ENCODE assay signal across 22 cellular contexts in genomic region chr10:111122127-111122526, GRCh38. TPM values are rescaled to one million over a fixed set of nuclear protein-coding genes. Genes with fewer than 3 reads are reported as not detected.
"Had no signal": no experiment of that assay in that cellular context is flagged by ENCODE, and none has a peak within 500 bp of the region (broad histone marks: within the 10 kb centered on the region; RNA-seq: fewer than 3 reads in every experiment).

No MANE protein-coding gene starts in this region.

- H3K4me3 Mint-ChIP-seq: IgD-negative memory B cell had no signal

- H3K4me1 ChIP-seq: SJSA1 had no signal

- ATAC-seq: K562 had no signal

- H3K36me3 Mint-ChIP-seq: IgD-negative memory B cell had no signal

- DNase-seq: Kasumi-1, MM.1S, NCI-H1092 treated with DMSO at 0.1 percent for 48 hours, NCI-H1417, NCI-H1436 treated with DMSO at 0.1 percent for 48 hours, NCI-H1694, NCI-H187 treated with DMSO at 0.1 percent for 48 hours, NCI-H2029 treated with DMSO at 0.1 percent for 48 hours, NCI-H2227 treated with DMSO at 0.1 percent for 48 hours, NCI-H524, NCI-H526 treated with DMSO at 0.1 percent for 48 hours, NCI-H748 treated with DMSO at 0.1 percent for 48 hours, Right ventricle myocardium superior, RPMI8226, SIG-M5 had no signal

- H3K27ac Mint-ChIP-seq: IgD-negative memory B cell had no signal

- H3K9ac ChIP-seq: KMS-11 had no signal

- H3K36me3 ChIP-seq: SJSA1 had no signal

- H3K4me3 ChIP-seq: K562, SJSA1, SK-N-MC had no signal

- H3K4me1 Mint-ChIP-seq: IgD-negative memory B cell had no signal

- H3K9me3 ChIP-seq: SJSA1 had no signal

- H3K27ac ChIP-seq: KMS-11, SJSA1, SK-N-MC had no signal

RNA-seq across cellular contexts. Expression of gene ADRA2A, which starts 45.3 kb away (rescaled TPM):
- total RNA-seq: K562, M059J, NCI-H460 had no signal
- polyA plus RNA-seq: IgD-negative memory B cell, K562 had no signal
